8 cellular contexts compared by ENCODE assay signal in genomic region chr17:67245073-67245693, GRCh38. TPM values are rescaled to one million over a fixed set of nuclear protein-coding genes. Genes with fewer than 3 reads are reported as not detected.
DNase-seq lines count a peak whose midpoint lies in the region; ATAC-seq, FAIRE-seq and TF ChIP-seq lines count a peak whose summit lies in the region.

Gene HELZ (minus strand): TSS chr17:67245196. CDS start chr17:67218804, 26,392 bp downstream.

- H3K9me3 Mint-ChIP-seq in immature natural killer cell, result no peaks in the 10 kb centered on the region

- peak within 1 kb of the TSS; percentile 88 to 99 (median 93) for H3K27ac Mint-ChIP-seq in immature natural killer cell

- DNase-seq in NCI-H2227 treated with DMSO at 0.1 percent for 48 hours (lab: John Stamatoyannopoulos, UW) (peak; percentile 67), bronchial epithelial cell (ENCODE audit: low read depth) (peak; percentile 82), immature natural killer cell (peak; percentile 83 to 86 (median 85)), small intestine (peak; percentile 88)

- ATAC-seq in GM18498 (IDR thresholded peaks at IDR 0.05; ENCODE audit: unreplicated experiment), result peak; percentile 57
- peak; percentile 52 for ATAC-seq in HG03103 (IDR thresholded peaks at IDR 0.05; ENCODE audit: low read depth, unreplicated experiment)
- no peak for ATAC-seq in GM19467 (IDR thresholded peaks at IDR 0.05; ENCODE audit: unreplicated experiment)

- peaks cover 13 to 27% (median 14%) of the 10 kb centered on the region in 3 donors for H3K27me3 Mint-ChIP-seq in immature natural killer cell (ENCODE audit: low read depth in 3 of 3)

- H3K27ac ChIP-seq in small intestine (ENCODE audit: low read depth in 1 of 2, low read length in 1 of 2), result peak within 1 kb of the TSS; percentile 88 to 97

- peaks cover 67 to 71% of the 10 kb centered on the region in 2 donors for H3K4me1 Mint-ChIP-seq in immature natural killer cell

- H3K9me3 ChIP-seq in small intestine (ENCODE audit: control insufficient read depth, low read depth), result no peaks in the 10 kb centered on the region

- 0 to 1% (median 0%) methylated on average over 59 to 67 of the region's 67 CpGs for WGBS in small intestine, 3 donors

- H3K27me3 ChIP-seq in bronchial epithelial cell (ENCODE audit: control insufficient read depth, insufficient read depth, low read length), result no peaks in the 10 kb centered on the region
- H3K27me3 ChIP-seq in small intestine (ENCODE audit: control insufficient read depth in 2 of 2, insufficient read depth in 2 of 2, low read length in 2 of 2), result no peaks in the 10 kb centered on the region

- FAIRE-seq in bronchial epithelial cell (lab: Jason Lieb, UNC) (no peak), small intestine (lab: Jason Lieb, UNC) (no peak)

- no peak for TF ChIP-seq CTCF in WI38 (IDR thresholded peaks at IDR 0.05; ENCODE audit: low read depth, low read length)
- no peak for TF ChIP-seq CTCF in bronchial epithelial cell (IDR thresholded peaks at IDR 0.05; ENCODE audit: insufficient read depth, low read length, severe bottlenecking)

- H3K36me3 Mint-ChIP-seq in immature natural killer cell, result peaks cover 0 to 15% (median 5%) of the 10 kb centered on the region in 3 donors

- H3K4me3 ChIP-seq in WI38 (ENCODE audit: low read depth, low read length) (peak within 1 kb of the TSS; percentile 88), bronchial epithelial cell (ENCODE audit: low read depth, low read length) (peak within 1 kb of the TSS; percentile 50), small intestine (ENCODE audit: low read depth in 1 of 2, low read length in 2 of 2) (peak within 1 kb of the TSS; percentile 68 to 81)

- H3K4me1 ChIP-seq in small intestine (ENCODE audit: control insufficient read depth in 2 of 2, insufficient read depth in 1 of 2, low read depth in 1 of 2, low read length in 1 of 2), result peaks cover 4% of the 10 kb centered on the region in 2 donors

- H3K4me3 Mint-ChIP-seq in immature natural killer cell, result peak within 1 kb of the TSS; percentile 90 to 94 (median 91)

- no peaks in the 10 kb centered on the region for H3K36me3 ChIP-seq in bronchial epithelial cell (ENCODE audit: control insufficient read depth, insufficient read depth, low read length)
- H3K36me3 ChIP-seq in small intestine (ENCODE audit: control insufficient read depth in 2 of 2, insufficient read depth in 2 of 2, low read length in 2 of 2), result no peaks in the 10 kb centered on the region

RNA-seq across cellular contexts. Expression of gene HELZ, which starts in this region (rescaled TPM):
- 35.7 and 51.1 TPM in 2 replicates for total RNA-seq in bronchial epithelial cell
- polyA plus RNA-seq in immature natural killer cell, result 100 to 1,000 TPM in 1 of 3 donors, 10 to 100 TPM in 2; 41.4 to 121 (median 44.2) TPM
- 1 to 10 TPM; 2.7 to 4.3 (median 2.9) TPM for polyA plus RNA-seq in small intestine

Comparison
In these comparisons a context has a peak if more than half of its experiments do, and no peak if none do; other contexts are left out.
1. RNA of gene HELZ (polyA plus RNA-seq): 41.4 to 121 TPM in immature natural killer cell; 2.7 to 4.3 TPM in small intestine; every median in the first group is over 4 times any median in the second.
2. Peak in every context shown above with its lines, with median percentiles within 50 percentile points of each other: DNase-seq and H3K4me3 ChIP-seq.